Comparison of ENCODE assay signal across 15 cellular contexts in genomic region chr2:70615222-70615621, GRCh38.
"Had no signal": no experiment of that assay in that cellular context is flagged by ENCODE, and none has a peak within 500 bp of the region (broad histone marks: within the 10 kb centered on the region; RNA-seq: fewer than 3 reads in every experiment).

No MANE protein-coding gene starts in this region.

- H2AFZ ChIP-seq: neural progenitor cell had no signal

- H3K9ac ChIP-seq: neural progenitor cell had no signal

- H3K27me3 Mint-ChIP-seq: stimulated activated naive CD8-positive, alpha-beta T cell treated with anti-CD3 and anti-CD28 coated beads, Interleukin-15, amount 100 ng/mL, for 72 hours had no signal

- H3K27ac ChIP-seq: neural progenitor cell, pancreas had no signal

- H3K9me3 ChIP-seq: esophagus squamous epithelium, pancreas had no signal

- H3K4me2 ChIP-seq: neural progenitor cell had no signal

- H3K36me3 ChIP-seq: esophagus squamous epithelium, neural progenitor cell, pancreas had no signal

- H3K4me3 Mint-ChIP-seq: activated naive CD8-positive, alpha-beta T cell treated with anti-CD3 and anti-CD28 coated beads, Interleukin-2, amount 50 U/mL, for 24 hours; neural progenitor cell; stimulated activated naive CD8-positive, alpha-beta T cell treated with anti-CD3 and anti-CD28 coated beads, Interleukin-15, amount 100 ng/mL, for 72 hours had no signal

- H3K4me3 ChIP-seq: esophagus squamous epithelium, neural progenitor cell, pancreas had no signal

- FAIRE-seq: astrocyte, kidney, pancreas had no signal

- ATAC-seq: activated naive CD8-positive, alpha-beta T cell treated with anti-CD3 and anti-CD28 coated beads, Interleukin-2, amount 50 U/mL, for 24 hours; left ventricle myocardium superior; pancreas; stimulated activated naive CD8-positive, alpha-beta T cell treated with anti-CD3 and anti-CD28 coated beads, Interleukin-15, amount 100 ng/mL, for 72 hours had no signal

- H3K4me1 ChIP-seq: neural progenitor cell, pancreas had no signal

- DNase-seq: activated CD4-positive, alpha-beta T cell treated with anti-CD3 and anti-CD28 coated beads for 48 hours; activated CD8-positive, alpha-beta memory T cell treated with anti-CD3 and anti-CD28 coated beads for 24 hours; activated naive CD4-positive, alpha-beta T cell treated with Interleukin-2 at 50 U/mL for 16 hours; activated naive CD8-positive, alpha-beta T cell treated with anti-CD3 and anti-CD28 coated beads, Interleukin-2, amount 50 U/mL, for 24 hours; esophagus squamous epithelium; foreskin fibroblast; kidney; left ventricle myocardium superior; mesendoderm; pancreas; stimulated activated CD4-positive, alpha-beta T cell treated with anti-CD3 and anti-CD28 coated beads, Interleukin-15, amount 100 ng/mL, for 24 hours; stimulated activated CD4-positive, alpha-beta T cell treated with anti-CD3 and anti-CD28 coated beads, Interleukin-4, amount 100 ng/mL, for 24 hours; stimulated activated naive CD8-positive, alpha-beta T cell treated with anti-CD3 and anti-CD28 coated beads, Interleukin-15, amount 100 ng/mL, for 72 hours had no signal

- H3K36me3 Mint-ChIP-seq: neural progenitor cell had no signal

- H3K4me1 Mint-ChIP-seq: stimulated activated naive CD8-positive, alpha-beta T cell treated with anti-CD3 and anti-CD28 coated beads, Interleukin-15, amount 100 ng/mL, for 72 hours had no signal

- H3K9me3 Mint-ChIP-seq: activated naive CD8-positive, alpha-beta T cell treated with anti-CD3 and anti-CD28 coated beads, Interleukin-2, amount 50 U/mL, for 24 hours; neural progenitor cell; stimulated activated naive CD8-positive, alpha-beta T cell treated with anti-CD3 and anti-CD28 coated beads, Interleukin-15, amount 100 ng/mL, for 72 hours had no signal

- H3K27me3 ChIP-seq: pancreas had no signal

- H3K27ac Mint-ChIP-seq: activated naive CD8-positive, alpha-beta T cell treated with anti-CD3 and anti-CD28 coated beads, Interleukin-2, amount 50 U/mL, for 24 hours; neural progenitor cell had no signal
